Comparison of ENCODE assay signal across 2 cellular contexts in genomic region chr6:148514091-148514850, GRCh38.
TF ChIP-seq lines count a peak whose summit lies in the region.

No MANE protein-coding gene starts in this region.

TF ChIP-seq in liver, 16 proteins besides CTCF, POLR2A, EP300 and RAD21 (continued from another document):
- TF ChIP-seq REST (IDR thresholded peaks at IDR 0.05) (no peak), JUND (IDR thresholded peaks at IDR 0.05) (no peak), GABPA (IDR thresholded peaks at IDR 0.05 in 1 of 2, conservative IDR thresholded peaks at IDR 0.05 in 1 of 2) (no peak), NR2F2 (IDR thresholded peaks at IDR 0.05) (no peak), ZBTB33 (IDR thresholded peaks at IDR 0.05) (no peak), FOXA2 (IDR thresholded peaks at IDR 0.05) (no peak), HNF4A (conservative IDR thresholded peaks at IDR 0.05) (no peak), ATF3 (IDR thresholded peaks at IDR 0.05) (no peak), SP1 (IDR thresholded peaks at IDR 0.05) (no peak), FOXA1 (IDR thresholded peaks at IDR 0.05) (no peak), YY1 (IDR thresholded peaks at IDR 0.05) (no peak), TAF1 (conservative IDR thresholded peaks at IDR 0.05) (no peak), RXRA (IDR thresholded peaks at IDR 0.05) (no peak), MAX (IDR thresholded peaks at IDR 0.05) (no peak)

TF ChIP-seq in HepG2, 621 proteins besides CTCF, POLR2A, EP300 and RAD21 (continued from another document):
- TF ChIP-seq ZBED4 (CRISPR knock-in tag; IDR thresholded peaks at IDR 0.05; ENCODE audit: borderline replicate concordance): no peak
- no peak for TF ChIP-seq CENPX (CRISPR knock-in tag; IDR thresholded peaks at IDR 0.05)
- no peak for TF ChIP-seq RFX3 (CRISPR knock-in tag; IDR thresholded peaks at IDR 0.05)
- no peak for TF ChIP-seq ASH2L (IDR thresholded peaks at IDR 0.05; ENCODE audit: insufficient read length, low read depth, low read length)
- TF ChIP-seq RBAK (CRISPR knock-in tag; IDR thresholded peaks at IDR 0.05): no peak
- TF ChIP-seq MNT (IDR thresholded peaks at IDR 0.05): no peak
- TF ChIP-seq AGO1 (IDR thresholded peaks at IDR 0.05; ENCODE audit: low read depth, low read length, poor library complexity, severe bottlenecking): no peak
- no peak for TF ChIP-seq REST (IDR thresholded peaks at IDR 0.05; ENCODE audit: borderline replicate concordance in 1 of 2, low read depth in 1 of 2, low read length in 2 of 2)
- no peak for TF ChIP-seq NCOA5 (CRISPR knock-in tag; IDR thresholded peaks at IDR 0.05)
- no peak for TF ChIP-seq ZNF17 (CRISPR knock-in tag; IDR thresholded peaks at IDR 0.05)
- no peak for TF ChIP-seq PLSCR1 (CRISPR knock-in tag; IDR thresholded peaks at IDR 0.05; ENCODE audit: borderline replicate concordance)
- no peak for TF ChIP-seq ZNF350 (CRISPR knock-in tag; IDR thresholded peaks at IDR 0.05; ENCODE audit: borderline replicate concordance, low read depth)
- no peak for TF ChIP-seq NFRKB (IDR thresholded peaks at IDR 0.05)
- TF ChIP-seq ZNF230 (CRISPR knock-in tag; IDR thresholded peaks at IDR 0.05): no peak
- no peak for TF ChIP-seq ZNF782 (CRISPR knock-in tag; IDR thresholded peaks at IDR 0.05; ENCODE audit: borderline replicate concordance)
- no peak for TF ChIP-seq E2F2 (CRISPR knock-in tag; IDR thresholded peaks at IDR 0.05; ENCODE audit: borderline replicate concordance)
